14 cellular contexts compared by ENCODE assay signal in genomic region chr5:67807116-67807888, GRCh38.
DNase-seq lines count a peak whose midpoint lies in the region; ATAC-seq, FAIRE-seq and TF ChIP-seq lines count a peak whose summit lies in the region.
"Had no signal": no experiment of that assay in that cellular context is flagged by ENCODE, and none has a peak within 500 bp of the region (broad histone marks: within the 10 kb centered on the region; RNA-seq: fewer than 3 reads in every experiment).

No MANE protein-coding gene starts in this region.

- in situ Hi-C loops in G401 (cut with HindIII; ENCODE audit: low sequenced_read_pairs): no loop called here

- no peak for TF ChIP-seq POLR2A in H54 (IDR thresholded peaks at IDR 0.05; ENCODE audit: low read depth, low read length)

- ATAC-seq in GM19328 (IDR thresholded peaks at IDR 0.05; ENCODE audit: unreplicated experiment): peak; percentile 61
- ATAC-seq in HG03064 (IDR thresholded peaks at IDR 0.05; ENCODE audit: low read depth, unreplicated experiment): peak; percentile 45
- peak; percentile 89 for ATAC-seq in Right ventricle myocardium superior (ENCODE audit: poor library complexity)
- ATAC-seq: naive thymus-derived CD8-positive, alpha-beta T cell had no signal

- no peak for FAIRE-seq in H54 (lab: Jason Lieb, UNC)
- FAIRE-seq: endometrium had no signal

- intact Hi-C loops in Right ventricle myocardium superior (cut with DNase I): loop anchor here (10.0 kb wide), 2 partner anchors 113 to 447 kb away; no protein-coding TSS in a partner anchor

- DNase-seq in G401 (ENCODE audit: low spot score) (peak; percentile 57), Right ventricle myocardium superior (no peak), NCI-H146 (lab: John Stamatoyannopoulos, UW) (no peak), HK-2 (ENCODE audit: unreplicated experiment) (no peak), H54 (ENCODE audit: insufficient read length, low spot score) (no peak), OCI-M1 (lab: John Stamatoyannopoulos, UW) (no peak)
- DNase-seq: activated CD8-positive, alpha-beta memory T cell treated with anti-CD3 and anti-CD28 coated beads, Interleukin-2, amount 50 U/mL, for 4 hours; GF-D8; naive thymus-derived CD8-positive, alpha-beta T cell; NCI-H1436; stimulated activated CD8-positive, alpha-beta memory T cell treated with anti-CD3 and anti-CD28 coated beads, Interleukin-4, amount 100 ng/mL, for 48 hours had no signal
